In the genomic region with DNA sequence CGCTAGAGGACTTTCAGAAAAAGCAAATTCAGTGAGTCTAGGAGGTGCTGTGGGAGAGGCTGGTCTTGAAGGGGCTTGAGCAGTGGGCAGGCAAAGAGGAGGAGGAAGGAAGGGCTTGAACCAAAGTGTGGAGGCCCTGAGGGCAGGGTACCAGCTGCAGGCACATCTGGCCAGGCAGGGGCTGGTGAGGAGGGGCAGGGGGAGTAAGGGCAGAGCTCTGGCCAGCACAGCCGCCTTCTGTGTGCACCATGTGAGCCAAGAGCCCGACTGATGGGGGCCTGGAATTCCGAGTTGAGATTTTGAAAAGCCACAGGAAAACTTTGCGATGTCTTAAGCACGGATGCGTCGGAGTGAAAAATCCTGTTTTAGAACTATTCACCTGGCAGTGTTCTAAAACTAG, we compare ENCODE assay signal across 24 cellular contexts.
DNase-seq lines count a peak whose midpoint lies in the region; ATAC-seq and TF ChIP-seq lines count a peak whose summit lies in the region.
"Had no signal": no experiment of that assay in that cellular context is flagged by ENCODE, and none has a peak within 500 bp of the region (broad histone marks: within the 10 kb centered on the region; RNA-seq: fewer than 3 reads in every experiment).

No MANE protein-coding gene starts in this region.

- H2BK5ac ChIP-seq in neuronal stem cell (ENCODE audit: low read length): no peak overlapping the region

- H3K4me1 ChIP-seq in fibroblast of lung (ENCODE audit: control insufficient read depth, extremely low read depth, insufficient read depth, low read length) (peaks cover 21% of the 10 kb centered on the region), neuronal stem cell (ENCODE audit: control insufficient read depth in 2 of 2, insufficient read depth in 1 of 2, low read depth in 1 of 2, low read length in 2 of 2) (peaks cover 0 to 14% of the 10 kb centered on the region in 2 donors), HAP-1 (no peaks in the 10 kb centered on the region), left lung (peaks cover 4 to 20% of the 10 kb centered on the region in 2 donors)
- H3K4me1 ChIP-seq: testis had no signal

- no peak overlapping the region for H3K18ac ChIP-seq in neuronal stem cell (ENCODE audit: low read length)

- H3K27me3 ChIP-seq in fibroblast of lung (ENCODE audit: control insufficient read depth, insufficient read depth, low read length): no peaks in the 10 kb centered on the region
- H3K27me3 ChIP-seq in neuronal stem cell (ENCODE audit: control insufficient read depth in 3 of 3, insufficient read depth in 3 of 3, low read depth in 1 of 3, low read length in 3 of 3): no peaks in the 10 kb centered on the region
- no peaks in the 10 kb centered on the region for H3K27me3 ChIP-seq in HAP-1 (ENCODE audit: low read depth)
- H3K27me3 ChIP-seq in left lung: no peaks in the 10 kb centered on the region
- H3K27me3 ChIP-seq: BLaER1 treated with 17β-estradiol and CSF1 and Interleukin-3, amounts not matched to agents 10 nM and 100 nM; cardiac muscle cell; spleen; testis; vagina had no signal

- H3K79me2 ChIP-seq in fibroblast of lung (ENCODE audit: control insufficient read depth, insufficient read depth, low read length): peaks cover 2% of the 10 kb centered on the region

- in situ Hi-C loops in HAP-1 (cut with MboI; ENCODE audit: low sequenced_read_pairs): no loop called here

- peak overlapping the region; percentile 11; the same call in 1 of the 2 replicates for H3K27ac ChIP-seq in VCaP
- H3K27ac ChIP-seq in fibroblast of lung (ENCODE audit: insufficient read depth, low read length): peak overlapping the region; percentile 81
- H3K27ac ChIP-seq in neuronal stem cell (replicated peaks; ENCODE audit: low read length): peak overlapping the region; percentile 36
- H3K27ac ChIP-seq in left lung: peak overlapping the region in 1 of 2 donors; percentile 46
- H3K27ac ChIP-seq: BLaER1 treated with 17β-estradiol and CSF1 and Interleukin-3, amounts not matched to agents 10 nM and 100 nM; cardiac muscle cell; lower lobe of right lung; SK-N-MC; testis had no signal

- no peak overlapping the region for H2AFZ ChIP-seq in fibroblast of lung (ENCODE audit: low read length)
- H2AFZ ChIP-seq in neuronal stem cell (ENCODE audit: low read length): no peak overlapping the region

- H3K36me3 ChIP-seq in fibroblast of lung (ENCODE audit: control insufficient read depth, insufficient read depth, low read length): peaks cover 30% of the 10 kb centered on the region
- peaks cover 28 to 96% of the 10 kb centered on the region in 2 donors for H3K36me3 ChIP-seq in neuronal stem cell (replicated peaks in 1 of 2; ENCODE audit: control insufficient read depth in 2 of 2, insufficient read depth in 2 of 2, low read length in 2 of 2)
- H3K36me3 ChIP-seq in HAP-1 (replicated peaks): no peaks in the 10 kb centered on the region
- peaks cover 0 to 41% of the 10 kb centered on the region in 2 donors for H3K36me3 ChIP-seq in left lung
- H3K36me3 ChIP-seq: cardiac muscle cell had no signal

- H3K4me3 ChIP-seq in AG10803 (ENCODE audit: low read length): no peak overlapping the region
- H3K4me3 ChIP-seq in fibroblast of lung (replicated peaks in 1 of 4; ENCODE audit: control extremely low read depth in 1 of 4, insufficient read depth in 1 of 4, low read depth in 3 of 4, low read length in 4 of 4): no peak overlapping the region
- no peak overlapping the region for H3K4me3 ChIP-seq in neuronal stem cell (ENCODE audit: low read length in 2 of 2)
- no peak overlapping the region for H3K4me3 ChIP-seq in HAP-1
- H3K4me3 ChIP-seq in left lung: no peak overlapping the region
- H3K4me3 ChIP-seq: BLaER1 treated with 17β-estradiol and CSF1 and Interleukin-3, amounts not matched to agents 10 nM and 100 nM; cardiac muscle cell; lower lobe of right lung; SK-N-MC; spleen; testis; vagina had no signal

- no peak overlapping the region for H2BK12ac ChIP-seq in neuronal stem cell (ENCODE audit: low read length)

- DNase-seq in AG10803 (ENCODE audit: low read depth): peak; percentile 16
- DNase-seq in fibroblast of lung (ENCODE audit: low read depth in 2 of 2): peak in 1 of 2 donors; percentile 30
- no peak for DNase-seq in neuronal stem cell (ENCODE audit: low spot score)
- DNase-seq in NCI-H69 (lab: John Stamatoyannopoulos, UW): no peak
- DNase-seq in HAP-1 (ENCODE audit: low spot score in 2 of 2): no peak
- no peak for DNase-seq in left lung
- no peak for DNase-seq in SIG-M5 (lab: John Stamatoyannopoulos, UW)
- DNase-seq: activated CD4-positive, alpha-beta T cell treated with anti-CD3 and anti-CD28 coated beads for 48 hours; activated naive CD4-positive, alpha-beta T cell treated with anti-CD3 and anti-CD28 coated beads, Interleukin-2, amount 50 U/mL, for 16 hours; activated T-cell treated with anti-CD3 and anti-CD28 coated beads, Interleukin-2, amount 50 U/mL, for 48 hours; COR-L47; Karpas-422; lower lobe of right lung; MV-4-11; NCI-H510A treated with DMSO at 0.1 percent for 48 hours; spleen; stimulated activated CD4-positive, alpha-beta T cell treated with anti-CD3 and anti-CD28 coated beads, Interleukin-2, amount 100 ng/mL, for 48 hours; testis had no signal

- no peak overlapping the region for H4K8ac ChIP-seq in neuronal stem cell (ENCODE audit: low read depth, low read length)

- H3K14ac ChIP-seq in neuronal stem cell (ENCODE audit: low read length): no peak overlapping the region

- H2BK15ac ChIP-seq in neuronal stem cell (ENCODE audit: low read length): no peak overlapping the region

- no peaks in the 10 kb centered on the region for H3K9me3 ChIP-seq in fibroblast of lung (ENCODE audit: control insufficient read depth, insufficient read depth, low read depth, low read length)
- no peaks in the 10 kb centered on the region for H3K9me3 ChIP-seq in neuronal stem cell (replicated peaks in 1 of 2; ENCODE audit: control insufficient read depth in 2 of 2, insufficient read depth in 1 of 2, low read depth in 1 of 2, low read length in 2 of 2)
- no peaks in the 10 kb centered on the region for H3K9me3 ChIP-seq in HAP-1
- H3K9me3 ChIP-seq in left lung: no peaks in the 10 kb centered on the region
- H3K9me3 ChIP-seq: lower lobe of right lung, spleen, testis, vagina had no signal

- peak overlapping the region; percentile 10 for H3K9ac ChIP-seq in fibroblast of lung (ENCODE audit: insufficient read depth, low read length)
- no peak overlapping the region for H3K9ac ChIP-seq in neuronal stem cell (ENCODE audit: low read depth, low read length, poor library complexity)
- H3K9ac ChIP-seq: BLaER1 treated with 17β-estradiol and CSF1 and Interleukin-3, amounts not matched to agents 10 nM and 100 nM had no signal

- H4K20me1 ChIP-seq in fibroblast of lung (ENCODE audit: control insufficient read depth, extremely low read depth, insufficient read depth, low read length): no peaks in the 10 kb centered on the region
- H4K20me1 ChIP-seq: BLaER1 treated with 17β-estradiol and CSF1 and Interleukin-3, amounts not matched to agents 10 nM and 100 nM had no signal

- TF ChIP-seq CTCF in AG10803 (conservative IDR thresholded peaks at IDR 0.05; ENCODE audit: low read length): no peak
- no peak for TF ChIP-seq CTCF in VCaP (conservative IDR thresholded peaks at IDR 0.05)
- no peak for TF ChIP-seq CTCF in fibroblast of lung (conservative IDR thresholded peaks at IDR 0.05 in 1 of 2, IDR thresholded peaks at IDR 0.05 in 1 of 2; ENCODE audit: low read depth in 1 of 2, low read length in 2 of 2)
- no peak for TF ChIP-seq CTCF in left lung (IDR thresholded peaks at IDR 0.05)

- H2AK5ac ChIP-seq in neuronal stem cell (ENCODE audit: low read depth, low read length): no peak overlapping the region

- no peak overlapping the region for H4K91ac ChIP-seq in neuronal stem cell (ENCODE audit: low read depth, low read length, poor library complexity)

- intact Hi-C loops in left lung (cut with DNase I): loop anchor here in 1 of 2 donors (5.0 kb wide), 1 partner anchor 116 kb away; no protein-coding TSS in a partner anchor

- H3K4me2 ChIP-seq in fibroblast of lung (ENCODE audit: extremely low read depth, insufficient read depth, low read length) (no peak overlapping the region), neuronal stem cell (ENCODE audit: insufficient read depth, low read length, poor library complexity, severe bottlenecking) (no peak overlapping the region)

- H2BK120ac ChIP-seq in neuronal stem cell (ENCODE audit: low read depth, low read length): no peak overlapping the region

- H3K23ac ChIP-seq in neuronal stem cell (ENCODE audit: low read depth, low read length, poor library complexity): no peak overlapping the region

- no peak for ATAC-seq in left lung
- ATAC-seq: stimulated activated effector memory CD8-positive, alpha-beta T cell treated with anti-CD3 and anti-CD28 coated beads, Interleukin-12 subunit alpha, Interleukin-12 subunit beta, amount 100 ng/mL, for 72 hours had no signal

- WGBS in neuronal stem cell (ENCODE audit: extremely low coverage in 2 of 2, insufficient read length in 2 of 2, insufficient replicate concordance in 1 of 2), 2 donors: no CpG with 5 or more reads among the region's 8 CpGs

- no peaks in the 10 kb centered on the region for H3K79me1 ChIP-seq in neuronal stem cell (ENCODE audit: low read depth, low read length)

- no peak overlapping the region for H3K4ac ChIP-seq in neuronal stem cell (ENCODE audit: low read length)
